22 cellular contexts compared by ENCODE assay signal in genomic region chr2:86675104-86675503, GRCh38.
"Had no signal": no experiment of that assay in that cellular context is flagged by ENCODE, and none has a peak within 500 bp of the region (broad histone marks: within the 10 kb centered on the region; RNA-seq: fewer than 3 reads in every experiment).

No MANE protein-coding gene starts in this region.

- H3K4me1 Mint-ChIP-seq: activated CD4-positive, alpha-beta memory T cell treated with anti-CD3 and anti-CD28 coated beads, Interleukin-2, amount 10 ng/mL, durations not matched to agents 7 days and 5 days; activated naive CD8-positive, alpha-beta T cell treated with anti-CD3 and anti-CD28 coated beads, Interleukin-2, amount 10 ng/mL, durations not matched to agents 7 days and 5 days; memory B cell; neural crest cell had no signal

- ATAC-seq: activated T-cell treated with anti-CD3 and anti-CD28 coated beads, Interleukin-2, amount 50 U/mL, for 72 hours; naive thymus-derived CD4-positive, alpha-beta T cell; stimulated activated naive CD8-positive, alpha-beta T cell treated with anti-CD3 and anti-CD28 coated beads, Interleukin-15, Interleukin-2, amounts not matched to agents 100 U/mL and 50 U/mL, for 24 hours had no signal

- DNase-seq: activated CD4-positive, alpha-beta memory T cell treated with anti-CD3 and anti-CD28 coated beads, Interleukin-2, amount 10 ng/mL, durations not matched to agents 7 days and 5 days; activated CD4-positive, alpha-beta T cell treated with anti-CD3 and anti-CD28 coated beads for 48 hours; activated effector memory CD4-positive, alpha-beta T cell treated with Interleukin-2 at 50 U/mL for 16 hours; activated naive CD4-positive, alpha-beta T cell treated with anti-CD3 and anti-CD28 coated beads for 36 hours; activated naive CD8-positive, alpha-beta T cell treated with anti-CD3 and anti-CD28 coated beads, Interleukin-2, amount 10 ng/mL, durations not matched to agents 7 days and 5 days; activated T-cell treated with anti-CD3 and anti-CD28 coated beads, Interleukin-2, amount 50 U/mL, for 72 hours; amniotic stem cell; effector CD8-positive, alpha-beta T cell; foreskin melanocyte; glutamatergic neuron; occipital lobe; posterior cingulate gyrus; stimulated activated CD4-positive, alpha-beta T cell treated with anti-CD3 and anti-CD28 coated beads, Interleukin-4, amount 100 ng/mL, for 24 hours; stimulated activated naive CD8-positive, alpha-beta T cell treated with anti-CD3 and anti-CD28 coated beads, Interleukin-15, Interleukin-2, amounts not matched to agents 100 U/mL and 50 U/mL, for 24 hours; T1000 had no signal

- H3K27ac ChIP-seq: tibial nerve had no signal

- FAIRE-seq: bronchial epithelial cell, urothelium cell line had no signal

- H3K36me3 Mint-ChIP-seq: memory B cell had no signal

- H3K27ac Mint-ChIP-seq: activated CD4-positive, alpha-beta memory T cell treated with anti-CD3 and anti-CD28 coated beads, Interleukin-2, amount 10 ng/mL, durations not matched to agents 7 days and 5 days; activated naive CD4-positive, alpha-beta T cell treated with anti-CD3 and anti-CD28 coated beads for 36 hours; activated naive CD8-positive, alpha-beta T cell treated with anti-CD3 and anti-CD28 coated beads, Interleukin-2, amount 10 ng/mL, durations not matched to agents 7 days and 5 days; activated T-cell treated with anti-CD3 and anti-CD28 coated beads, Interleukin-2, amount 50 U/mL, for 72 hours; memory B cell; T-helper 1 cell treated with Interleukin-12 subunit alpha and Interleukin-12 subunit beta and Interleukin-4 antibody, amounts not matched to agents 30 μg/mL and 1 μg/mL, for 36 hours had no signal

- H3K4me3 Mint-ChIP-seq: activated CD4-positive, alpha-beta memory T cell treated with anti-CD3 and anti-CD28 coated beads, Interleukin-2, amount 10 ng/mL, durations not matched to agents 7 days and 5 days; activated naive CD4-positive, alpha-beta T cell treated with anti-CD3 and anti-CD28 coated beads for 36 hours; activated naive CD8-positive, alpha-beta T cell treated with anti-CD3 and anti-CD28 coated beads, Interleukin-2, amount 10 ng/mL, durations not matched to agents 7 days and 5 days; activated T-cell treated with anti-CD3 and anti-CD28 coated beads, Interleukin-2, amount 50 U/mL, for 72 hours; memory B cell; naive thymus-derived CD4-positive, alpha-beta T cell; neural crest cell; T-helper 1 cell treated with Interleukin-12 subunit alpha and Interleukin-12 subunit beta and Interleukin-4 antibody, amounts not matched to agents 30 μg/mL and 1 μg/mL, for 36 hours had no signal

- H3K27me3 Mint-ChIP-seq: activated naive CD8-positive, alpha-beta T cell treated with anti-CD3 and anti-CD28 coated beads, Interleukin-2, amount 10 ng/mL, durations not matched to agents 7 days and 5 days; memory B cell had no signal

- H3K9me3 Mint-ChIP-seq: activated CD4-positive, alpha-beta memory T cell treated with anti-CD3 and anti-CD28 coated beads, Interleukin-2, amount 10 ng/mL, durations not matched to agents 7 days and 5 days; activated naive CD4-positive, alpha-beta T cell treated with anti-CD3 and anti-CD28 coated beads for 36 hours; activated naive CD8-positive, alpha-beta T cell treated with anti-CD3 and anti-CD28 coated beads, Interleukin-2, amount 10 ng/mL, durations not matched to agents 7 days and 5 days; activated T-cell treated with anti-CD3 and anti-CD28 coated beads, Interleukin-2, amount 50 U/mL, for 72 hours; memory B cell; neural crest cell; T-helper 1 cell treated with Interleukin-12 subunit alpha and Interleukin-12 subunit beta and Interleukin-4 antibody, amounts not matched to agents 30 μg/mL and 1 μg/mL, for 36 hours had no signal
